In genomic region chr6:86012991-86013390, GRCh38 we compare ENCODE assay signal across 7 cellular contexts.
ATAC-seq lines count a peak whose summit lies in the region.

No MANE protein-coding gene starts in this region.

- peak; percentile 51 for ATAC-seq in GM18511 (IDR thresholded peaks at IDR 0.05; ENCODE audit: unreplicated experiment)
- peak; percentile 65 for ATAC-seq in GM18873 (IDR thresholded peaks at IDR 0.05; ENCODE audit: low FRiP score, unreplicated experiment)
- ATAC-seq in GM19452 (IDR thresholded peaks at IDR 0.05; ENCODE audit: unreplicated experiment): peak; percentile 62
- ATAC-seq in HG02623 (IDR thresholded peaks at IDR 0.05; ENCODE audit: unreplicated experiment): peak; percentile 33
- ATAC-seq in HG02981 (IDR thresholded peaks at IDR 0.05; ENCODE audit: unreplicated experiment): peak; percentile 53
- peak; percentile 41 for ATAC-seq in HG03196 (IDR thresholded peaks at IDR 0.05; ENCODE audit: unreplicated experiment)
- peak; percentile 45 for ATAC-seq in HG03520 (IDR thresholded peaks at IDR 0.05; ENCODE audit: unreplicated experiment)

Comparison
In these comparisons a context has a peak if more than half of its experiments do, and no peak if none do; other contexts are left out.
1. Peak in every context shown above with its lines: ATAC-seq.